1 cellular context compared by ENCODE assay signal in genomic region chr12:8080131-8080530, GRCh38.
TF ChIP-seq lines count a peak whose summit lies in the region.

No MANE protein-coding gene starts in this region.

TF ChIP-seq in HepG2, 621 proteins besides CTCF, POLR2A, EP300 and RAD21:
- TF ChIP-seq ZHX1 (CRISPR knock-in tag; IDR thresholded peaks at IDR 0.05; ENCODE audit: low read depth) (no peak), ZNF24 (IDR thresholded peaks at IDR 0.05) (no peak), ZNF282 (IDR thresholded peaks at IDR 0.05; ENCODE audit: partially characterized antibody) (no peak), KIAA2018 (CRISPR knock-in tag; IDR thresholded peaks at IDR 0.05; ENCODE audit: borderline replicate concordance) (no peak), THRA (CRISPR knock-in tag; IDR thresholded peaks at IDR 0.05; ENCODE audit: borderline replicate concordance) (no peak), ZFP62 (CRISPR knock-in tag; IDR thresholded peaks at IDR 0.05) (no peak), ZNF407 (CRISPR knock-in tag; IDR thresholded peaks at IDR 0.05; ENCODE audit: not compliant biosample characterization) (no peak), U2AF2 (IDR thresholded peaks at IDR 0.05; ENCODE audit: low read depth, low read length) (no peak), RBM39 (IDR thresholded peaks at IDR 0.05; ENCODE audit: low read depth, low read length, poor library complexity, severe bottlenecking) (no peak), ZNF704 (CRISPR knock-in tag; IDR thresholded peaks at IDR 0.05; ENCODE audit: borderline replicate concordance) (no peak), KLF15 (CRISPR knock-in tag; IDR thresholded peaks at IDR 0.05; ENCODE audit: borderline replicate concordance) (no peak), PHF5A (CRISPR knock-in tag; IDR thresholded peaks at IDR 0.05; ENCODE audit: low read depth, unreplicated experiment) (no peak), KLF6 (CRISPR knock-in tag; IDR thresholded peaks at IDR 0.05) (no peak), CERS6 (CRISPR knock-in tag; IDR thresholded peaks at IDR 0.05) (no peak), GLI4 (CRISPR knock-in tag; IDR thresholded peaks at IDR 0.05; ENCODE audit: borderline replicate concordance) (no peak)
TF ChIP-seq in HepG2: peak in this region for 0.
